1 cellular context compared by ENCODE assay signal in genomic region chr4:88158360-88159136, GRCh38.
TF ChIP-seq lines count a peak whose summit lies in the region.

ABCG2 (minus strand) TSS chr4:88158639; CDS start chr4:88139995, 18,644 bp downstream.

TF ChIP-seq in HepG2, 621 proteins besides CTCF, POLR2A, EP300 and RAD21 (continued from another document and continues in another):
- TF ChIP-seq FOXP4 (CRISPR knock-in tag; IDR thresholded peaks at IDR 0.05), result no peak
- TF ChIP-seq HINFP (CRISPR knock-in tag; IDR thresholded peaks at IDR 0.05; ENCODE audit: low read depth), result no peak
- TF ChIP-seq ZNF639 (CRISPR knock-in tag; conservative IDR thresholded peaks at IDR 0.05), result no peak
- no peak; the same call in 1 of the 2 replicates for TF ChIP-seq SP140L (CRISPR knock-in tag; IDR thresholded peaks at IDR 0.05; ENCODE audit: borderline replicate concordance)
- TF ChIP-seq ZBTB3 (CRISPR knock-in tag; IDR thresholded peaks at IDR 0.05; ENCODE audit: borderline replicate concordance, low read depth), result 0 out of 2 replicates have a peak, but pooled peaks have one; percentile 49
- peak; percentile 68; the same call in 1 of the 2 replicates for TF ChIP-seq IRF9 (CRISPR knock-in tag; IDR thresholded peaks at IDR 0.05; ENCODE audit: borderline replicate concordance)
- peak; percentile 75; the same call in 1 of the 2 replicates for TF ChIP-seq KDM3A (CRISPR knock-in tag; IDR thresholded peaks at IDR 0.05; ENCODE audit: low read depth)
- no peak for TF ChIP-seq ZNF446 (CRISPR knock-in tag; IDR thresholded peaks at IDR 0.05)
- 0 out of 2 replicates have a peak, but pooled peaks have one; percentile 45 for TF ChIP-seq NR2C2 (CRISPR knock-in tag; IDR thresholded peaks at IDR 0.05; ENCODE audit: borderline replicate concordance)
- TF ChIP-seq ZNF737 (CRISPR knock-in tag; IDR thresholded peaks at IDR 0.05; ENCODE audit: borderline replicate concordance), result no peak
- no peak for TF ChIP-seq MBD4 (IDR thresholded peaks at IDR 0.05; ENCODE audit: borderline replicate concordance, low read length)
- 0 out of 2 replicates have a peak, but pooled peaks have one; percentile 19 for TF ChIP-seq BCL6 (CRISPR knock-in tag; IDR thresholded peaks at IDR 0.05)
- TF ChIP-seq MXD3 (CRISPR knock-in tag; IDR thresholded peaks at IDR 0.05), result peak; percentile 85
- no peak for TF ChIP-seq ZNF10 (CRISPR knock-in tag; IDR thresholded peaks at IDR 0.05; ENCODE audit: borderline replicate concordance, low read depth)
- no peak for TF ChIP-seq ZNF572 (CRISPR knock-in tag; IDR thresholded peaks at IDR 0.05)
- peak; percentile 78; the same call in 1 of the 2 replicates for TF ChIP-seq ZNF784 (CRISPR knock-in tag; IDR thresholded peaks at IDR 0.05; ENCODE audit: borderline replicate concordance)
- TF ChIP-seq ZNF256 (CRISPR knock-in tag; conservative IDR thresholded peaks at IDR 0.05), result no peak
- TF ChIP-seq ZSCAN12 (CRISPR knock-in tag; IDR thresholded peaks at IDR 0.05), result no peak; the same call in 1 of the 2 replicates
- TF ChIP-seq GRHL1 (CRISPR knock-in tag; conservative IDR thresholded peaks at IDR 0.05), result no peak
- 0 out of 4 replicates have a peak, but pooled peaks of 1 of the 2 experiments have one; percentile 26 for TF ChIP-seq KLF16 (CRISPR knock-in tag; IDR thresholded peaks at IDR 0.05)
- no peak for TF ChIP-seq AHDC1 (CRISPR knock-in tag; IDR thresholded peaks at IDR 0.05; ENCODE audit: borderline replicate concordance)
- TF ChIP-seq ATF7-NPFF (CRISPR knock-in tag; IDR thresholded peaks at IDR 0.05; ENCODE audit: low read depth), result peak; percentile 65; the same call in 1 of the 2 replicates
- 0 out of 2 replicates have a peak, but pooled peaks have one; percentile 9 for TF ChIP-seq STAT6 (CRISPR knock-in tag; IDR thresholded peaks at IDR 0.05; ENCODE audit: borderline replicate concordance)
- TF ChIP-seq FOSL1 (CRISPR knock-in tag; IDR thresholded peaks at IDR 0.05; ENCODE audit: borderline replicate concordance), result no peak
- peak; percentile 66 for TF ChIP-seq AGO2 (optimal IDR thresholded peaks at IDR 0.05; ENCODE audit: low read depth, low read length)
- no peak for TF ChIP-seq MXI1 (IDR thresholded peaks at IDR 0.05; ENCODE audit: borderline replicate concordance, low read depth, low read length)
- TF ChIP-seq ZSCAN25 (CRISPR knock-in tag; IDR thresholded peaks at IDR 0.05), result peak; percentile 32; the same call in 1 of the 2 replicates
- no peak for TF ChIP-seq FOXO1 (CRISPR knock-in tag; IDR thresholded peaks at IDR 0.05)
- 0 out of 2 replicates have a peak, but pooled peaks have one; percentile 43 for TF ChIP-seq ZBTB43 (CRISPR knock-in tag; conservative IDR thresholded peaks at IDR 0.05)
- TF ChIP-seq PHF20 (CRISPR knock-in tag; IDR thresholded peaks at IDR 0.05), result no peak
- no peak for TF ChIP-seq ZNF503 (CRISPR knock-in tag; IDR thresholded peaks at IDR 0.05)
- TF ChIP-seq ETV5 (CRISPR knock-in tag; IDR thresholded peaks at IDR 0.05; ENCODE audit: borderline replicate concordance), result no peak
- peak; percentile 80; the same call in 1 of the 2 replicates for TF ChIP-seq CAMTA2 (CRISPR knock-in tag; IDR thresholded peaks at IDR 0.05; ENCODE audit: borderline replicate concordance)
